8 cellular contexts compared by ENCODE assay signal in the genomic region with DNA sequence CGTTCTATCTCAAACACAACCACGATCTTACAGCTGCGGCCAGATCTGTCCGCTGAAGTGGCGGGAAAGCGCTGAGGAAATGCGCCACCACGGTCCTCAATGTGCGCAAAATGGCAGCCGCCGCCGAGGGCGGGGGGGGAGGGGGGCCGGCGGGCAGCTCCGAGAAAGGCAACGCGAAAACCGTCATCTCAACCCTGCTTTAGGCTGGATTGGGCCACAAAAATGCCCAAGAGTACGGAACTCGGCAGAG. TPM values are rescaled to one million over a fixed set of nuclear protein-coding genes. Genes with fewer than 3 reads are reported as not detected.
DNase-seq lines count a peak whose midpoint lies in the region; ATAC-seq, FAIRE-seq and TF ChIP-seq lines count a peak whose summit lies in the region.

No MANE protein-coding gene starts in this region.

- no peaks in the 10 kb centered on the region for H3K27me3 Mint-ChIP-seq in osteocyte (ENCODE audit: unreplicated experiment)

- H3K27ac ChIP-seq in AG04450 (ENCODE audit: low read depth, low read length): peak overlapping the region; percentile 85
- H3K27ac ChIP-seq in PC-3 (ENCODE audit: low read length): peak overlapping the region; percentile 68
- peak overlapping the region; percentile 97 to 100 (median 98) for H3K27ac ChIP-seq in tibial nerve

- H3K9ac ChIP-seq in PC-3 (ENCODE audit: low read length): peak overlapping the region; percentile 94

- peak; percentile 27 for ATAC-seq in HG03342 (IDR thresholded peaks at IDR 0.05; ENCODE audit: unreplicated experiment)
- peak; percentile 46 for ATAC-seq in PC-3

- H3K27me3 ChIP-seq in AG04450 (ENCODE audit: control insufficient read depth, insufficient read depth, low read length) (no peaks in the 10 kb centered on the region), PC-3 (ENCODE audit: low read length) (no peaks in the 10 kb centered on the region), tibial nerve (no peaks in the 10 kb centered on the region)

- peaks cover 35% of the 10 kb centered on the region for H3K36me3 Mint-ChIP-seq in osteocyte (ENCODE audit: unreplicated experiment)

- peak; percentile 70 for FAIRE-seq in GM19239 (lab: Jason Lieb, UNC)

- WGBS in tibial nerve, 2 donors: 0% methylated on average over 17 to 19 of the region's 21 CpGs

- TF ChIP-seq CTCF in AG04450 (IDR thresholded peaks at IDR 0.05; ENCODE audit: low read depth, low read length) (no peak), PC-3 (conservative IDR thresholded peaks at IDR 0.05; ENCODE audit: low read depth, low read length) (no peak), osteocyte (IDR thresholded peaks at IDR 0.05) (no peak), tibial nerve (IDR thresholded peaks at IDR 0.05) (no peak)

- H3K4me2 ChIP-seq in PC-3 (ENCODE audit: low read length): peak overlapping the region; percentile 86

- no peaks in the 10 kb centered on the region for H3F3A ChIP-seq in PC-3 (ENCODE audit: low read length, unreplicated experiment)

- intact Hi-C loops in PC-3 (cut with micrococcal nuclease): loop anchor here (1.0 to 5.0 kb wide), 2 partner anchors 28 to 373 kb away; partner anchors contain the start of genes ATL2 and GEMIN6
- intact Hi-C loops in head of caudate nucleus (cut with DNase I): loop anchor here (2.0 kb wide), 1 partner anchor 148 kb away; the partner anchor contains the start of gene HNRNPLL

- H3K36me3 ChIP-seq in PC-3 (ENCODE audit: low read depth, low read length): peaks cover 45% of the 10 kb centered on the region
- peaks cover 0 to 35% (median 22%) of the 10 kb centered on the region in 3 donors for H3K36me3 ChIP-seq in tibial nerve

- no peak for TF ChIP-seq EP300 in tibial nerve (IDR thresholded peaks at IDR 0.05)

- peaks cover 55% of the 10 kb centered on the region for H3K79me2 ChIP-seq in PC-3 (ENCODE audit: low read length)

- H3K4me1 Mint-ChIP-seq in osteocyte (ENCODE audit: unreplicated experiment): peaks cover 33% of the 10 kb centered on the region

- DNase-seq in AG04450 (ENCODE audit: low read depth, low spot score) (no peak), GM19239 (ENCODE audit: insufficient read length, low spot score) (peak; percentile 59), PC-3 (peak; percentile 51), head of caudate nucleus (peak in 35 of 42 donors; percentile 11 to 86 (median 68)), osteocyte (ENCODE audit: extremely low spot score, unreplicated experiment) (peak; percentile 86), tibial nerve (ENCODE audit: low spot score in 2 of 2) (peak; percentile 30 to 63)
- peak; percentile 65 for DNase-seq in activated gamma-delta T cell treated with anti-CD3 and anti-CD28 coated beads, Interleukin-2, amount 50 U/mL, for 16 hours (ENCODE audit: low read depth)

- H3K9me3 ChIP-seq in AG04450 (ENCODE audit: control insufficient read depth, insufficient read depth, low read length) (no peaks in the 10 kb centered on the region; the same call in 1 of the 2 replicates), PC-3 (ENCODE audit: low read length) (no peaks in the 10 kb centered on the region), tibial nerve (no peaks in the 10 kb centered on the region)

- no peaks in the 10 kb centered on the region for H3K9me3 Mint-ChIP-seq in osteocyte (ENCODE audit: unreplicated experiment)

- TF ChIP-seq POLR2A in tibial nerve (IDR thresholded peaks at IDR 0.05): no peak

- H3K27ac Mint-ChIP-seq in osteocyte (ENCODE audit: unreplicated experiment): peak overlapping the region; percentile 99

- CTCF ChIA-PET in AG04450 (lab: Charles Lee) (no interaction called here), PC-3 (lab: Charles Lee) (no interaction called here)

- POLR2A ChIA-PET in AG04450 (lab: Yijun Ruan, JAX) (interaction anchor here (0.6 to 2.5 kb wide), 32 partner anchors 9 to 479 kb away, joined by 3 to 44 read pairs (median 9); partner anchors contain the start of genes GALM, GEMIN6 and HNRNPLL), PC-3 (lab: Charles Lee; ENCODE audit: unreplicated experiment) (interaction anchor here (0.6 to 1.5 kb wide), 6 partner anchors 16 to 324 kb away, joined by 3 to 18 read pairs (median 4); partner anchors contain the start of gene MORN2)

- H3K4me3 ChIP-seq in AG04450 (ENCODE audit: low read depth, low read length) (peak overlapping the region; percentile 100), PC-3 (ENCODE audit: low read length) (peak overlapping the region; percentile 98), tibial nerve (peak overlapping the region; percentile 74 to 95 (median 90))

- H3K9me2 ChIP-seq in PC-3 (replicated peaks; ENCODE audit: low read length): no peaks in the 10 kb centered on the region

- peak overlapping the region; percentile 99 for H3K4me3 Mint-ChIP-seq in osteocyte (ENCODE audit: unreplicated experiment)

- H2AFZ ChIP-seq in PC-3 (ENCODE audit: low read length): no peak overlapping the region

- H3K4me1 ChIP-seq in PC-3 (ENCODE audit: insufficient read depth, low read length): peaks cover 34% of the 10 kb centered on the region
- peaks cover 0 to 68% (median 21%) of the 10 kb centered on the region in 4 donors for H3K4me1 ChIP-seq in tibial nerve

- TSS peak; percentile 86 for BruUV-seq in PC-3 (replicated peaks; lab: Mats Ljungman, UMichigan)

- H4K20me1 ChIP-seq in PC-3 (ENCODE audit: low read length): peaks cover 49% of the 10 kb centered on the region

RNA-seq across cellular contexts. Expression of gene SRSF7, which starts 0.4 kb away (rescaled TPM):
- polyA plus RNA-seq in AG04450 (2011; rRNA removed): 195 and 238 TPM in 2 replicates
- polyA minus RNA-seq in AG04450 (2011; rRNA and poly(A)+ RNA removed): 224 and 265 TPM in 2 replicates
- total RNA-seq in PC-3 (2014; rRNA removed) (148 and 160 TPM in 2 replicates), osteocyte (100 and 103 TPM in 2 replicates), tibial nerve (10 to 100 TPM; 62.6 to 85.5 (median 80.9) TPM)

RNA-seq across cellular contexts. Expression of gene GEMIN6, which starts 27.3 kb away (rescaled TPM):
- polyA plus RNA-seq in AG04450 (2011; rRNA removed): 12.6 and 16.3 TPM in 2 replicates
- 4.0 and 6.0 TPM in 2 replicates for polyA minus RNA-seq in AG04450 (2011; rRNA and poly(A)+ RNA removed)
- total RNA-seq in PC-3 (2014; rRNA removed) (13.7 and 23.8 TPM in 2 replicates), osteocyte (11.3 and 12.3 TPM in 2 replicates), tibial nerve (1 to 10 TPM; 1.4 to 9.8 (median 4.4) TPM)
